Comparison of ENCODE assay signal across 1 cellular context in the genomic region with DNA sequence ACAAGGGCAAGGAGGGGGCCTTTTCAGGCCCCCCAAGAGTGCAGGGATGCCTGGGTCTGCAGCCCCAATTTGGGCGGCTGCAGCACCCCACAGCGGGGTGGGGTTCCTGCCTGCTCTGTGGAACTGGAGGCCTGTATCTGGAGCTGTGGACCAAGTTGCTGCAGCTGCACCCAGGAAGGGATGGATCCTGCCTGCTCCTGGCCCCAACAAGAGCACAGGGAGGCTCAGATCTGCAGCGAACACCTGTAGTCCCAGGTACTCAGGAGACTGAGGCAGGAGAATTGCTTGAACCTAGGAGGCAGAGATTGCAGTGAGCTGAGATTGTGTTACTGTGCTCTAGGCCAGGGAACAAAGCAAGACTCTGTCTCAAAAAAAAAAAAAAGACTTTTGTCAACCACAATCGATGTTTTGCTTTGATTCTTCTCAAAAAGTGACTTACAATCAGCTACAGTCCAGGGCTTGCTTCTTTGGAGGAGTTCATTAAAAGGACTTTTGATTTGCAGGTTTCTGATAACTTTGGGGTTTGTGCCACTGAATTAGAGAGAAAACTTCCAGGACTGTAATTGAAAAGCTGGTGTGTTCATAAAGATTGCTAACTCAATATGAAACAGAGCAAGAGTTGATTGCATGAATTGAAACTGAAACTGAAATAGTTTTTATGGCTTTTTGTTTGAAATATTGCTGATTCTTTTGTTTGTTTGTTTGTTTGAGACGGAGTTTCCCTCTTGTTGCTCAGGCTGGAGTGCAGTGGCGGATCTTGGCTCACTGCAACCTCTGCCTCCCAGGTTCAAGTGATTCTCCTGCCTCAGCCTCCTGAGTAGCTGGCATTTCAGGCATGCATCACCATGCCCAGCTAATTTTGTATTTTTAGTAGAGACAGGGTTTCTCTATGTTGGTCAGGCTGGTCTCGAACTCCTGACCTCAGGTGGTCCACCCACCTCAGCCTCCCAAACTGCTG.
A peak's percentile ranks its signal among the peaks of the same experiment; 100 is the strongest.
TF ChIP-seq lines count a peak whose summit lies in the region.

No MANE protein-coding gene starts in this region.

TF ChIP-seq in GM12878, 131 proteins besides CTCF, POLR2A, EP300 and RAD21:
- TF ChIP-seq ZNF217 (IDR thresholded peaks at IDR 0.05) (0 out of 2 replicates have a peak, but pooled peaks have one; percentile 42), DPF2 (IDR thresholded peaks at IDR 0.05) (peak; percentile 70; the same call in 1 of the 2 replicates), IKZF1 (conservative IDR thresholded peaks at IDR 0.05) (0 out of 2 replicates have a peak, but pooled peaks have one; percentile 14), JUNB (IDR thresholded peaks at IDR 0.05) (peak; percentile 77), NFIC (IDR thresholded peaks at IDR 0.05; ENCODE audit: low read depth, low read length) (0 out of 2 replicates have a peak, but pooled peaks have one; percentile 38), HDGF (IDR thresholded peaks at IDR 0.05) (0 out of 2 replicates have a peak, but pooled peaks have one; percentile 41), NBN (IDR thresholded peaks at IDR 0.05) (peak; percentile 58; the same call in 1 of the 2 replicates), ZNF384 (IDR thresholded peaks at IDR 0.05; ENCODE audit: borderline replicate concordance, low read depth, low read length) (peak; percentile 43; the same call in 1 of the 2 replicates), MTA2 (IDR thresholded peaks at IDR 0.05; ENCODE audit: low read depth) (peak; percentile 58), CHD4 (IDR thresholded peaks at IDR 0.05) (0 out of 2 replicates have a peak, but pooled peaks have one; percentile 88), IKZF2 (IDR thresholded peaks at IDR 0.05) (peak; percentile 53 to 58; a peak in 3 of 4 replicates), ATF7 (IDR thresholded peaks at IDR 0.05; ENCODE audit: low read depth) (peak; percentile 41; the same call in 1 of the 2 replicates), BCL11A (IDR thresholded peaks at IDR 0.05; ENCODE audit: low read depth, low read length) (peak; percentile 23; the same call in 1 of the 2 replicates)
- TF ChIP-seq, protein P1, sequence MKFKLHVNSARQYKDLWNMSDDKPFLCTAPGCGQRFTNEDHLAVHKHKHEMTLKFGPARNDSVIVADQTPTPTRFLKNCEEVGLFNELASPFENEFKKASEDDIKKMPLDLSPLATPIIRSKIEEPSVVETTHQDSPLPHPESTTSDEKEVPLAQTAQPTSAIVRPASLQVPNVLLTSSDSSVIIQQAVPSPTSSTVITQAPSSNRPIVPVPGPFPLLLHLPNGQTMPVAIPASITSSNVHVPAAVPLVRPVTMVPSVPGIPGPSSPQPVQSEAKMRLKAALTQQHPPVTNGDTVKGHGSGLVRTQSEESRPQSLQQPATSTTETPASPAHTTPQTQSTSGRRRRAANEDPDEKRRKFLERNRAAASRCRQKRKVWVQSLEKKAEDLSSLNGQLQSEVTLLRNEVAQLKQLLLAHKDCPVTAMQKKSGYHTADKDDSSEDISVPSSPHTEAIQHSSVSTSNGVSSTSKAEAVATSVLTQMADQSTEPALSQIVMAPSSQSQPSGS (IDR thresholded peaks at IDR 0.05; ENCODE audit: low read length): 0 out of 2 replicates have a peak, but pooled peaks have one; percentile 24
- TF ChIP-seq, protein P2, sequence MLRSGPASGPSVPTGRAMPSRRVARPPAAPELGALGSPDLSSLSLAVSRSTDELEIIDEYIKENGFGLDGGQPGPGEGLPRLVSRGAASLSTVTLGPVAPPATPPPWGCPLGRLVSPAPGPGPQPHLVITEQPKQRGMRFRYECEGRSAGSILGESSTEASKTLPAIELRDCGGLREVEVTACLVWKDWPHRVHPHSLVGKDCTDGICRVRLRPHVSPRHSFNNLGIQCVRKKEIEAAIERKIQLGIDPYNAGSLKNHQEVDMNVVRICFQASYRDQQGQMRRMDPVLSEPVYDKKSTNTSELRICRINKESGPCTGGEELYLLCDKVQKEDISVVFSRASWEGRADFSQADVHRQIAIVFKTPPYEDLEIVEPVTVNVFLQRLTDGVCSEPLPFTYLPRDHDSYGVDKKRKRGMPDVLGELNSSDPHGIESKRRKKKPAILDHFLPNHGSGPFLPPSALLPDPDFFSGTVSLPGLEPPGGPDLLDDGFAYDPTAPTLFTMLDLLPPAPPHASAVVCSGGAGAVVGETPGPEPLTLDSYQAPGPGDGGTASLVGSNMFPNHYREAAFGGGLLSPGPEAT (IDR thresholded peaks at IDR 0.05; ENCODE audit: low read depth): peak; percentile 49; the same call in 1 of the 2 replicates
- TF ChIP-seq, protein P3, sequence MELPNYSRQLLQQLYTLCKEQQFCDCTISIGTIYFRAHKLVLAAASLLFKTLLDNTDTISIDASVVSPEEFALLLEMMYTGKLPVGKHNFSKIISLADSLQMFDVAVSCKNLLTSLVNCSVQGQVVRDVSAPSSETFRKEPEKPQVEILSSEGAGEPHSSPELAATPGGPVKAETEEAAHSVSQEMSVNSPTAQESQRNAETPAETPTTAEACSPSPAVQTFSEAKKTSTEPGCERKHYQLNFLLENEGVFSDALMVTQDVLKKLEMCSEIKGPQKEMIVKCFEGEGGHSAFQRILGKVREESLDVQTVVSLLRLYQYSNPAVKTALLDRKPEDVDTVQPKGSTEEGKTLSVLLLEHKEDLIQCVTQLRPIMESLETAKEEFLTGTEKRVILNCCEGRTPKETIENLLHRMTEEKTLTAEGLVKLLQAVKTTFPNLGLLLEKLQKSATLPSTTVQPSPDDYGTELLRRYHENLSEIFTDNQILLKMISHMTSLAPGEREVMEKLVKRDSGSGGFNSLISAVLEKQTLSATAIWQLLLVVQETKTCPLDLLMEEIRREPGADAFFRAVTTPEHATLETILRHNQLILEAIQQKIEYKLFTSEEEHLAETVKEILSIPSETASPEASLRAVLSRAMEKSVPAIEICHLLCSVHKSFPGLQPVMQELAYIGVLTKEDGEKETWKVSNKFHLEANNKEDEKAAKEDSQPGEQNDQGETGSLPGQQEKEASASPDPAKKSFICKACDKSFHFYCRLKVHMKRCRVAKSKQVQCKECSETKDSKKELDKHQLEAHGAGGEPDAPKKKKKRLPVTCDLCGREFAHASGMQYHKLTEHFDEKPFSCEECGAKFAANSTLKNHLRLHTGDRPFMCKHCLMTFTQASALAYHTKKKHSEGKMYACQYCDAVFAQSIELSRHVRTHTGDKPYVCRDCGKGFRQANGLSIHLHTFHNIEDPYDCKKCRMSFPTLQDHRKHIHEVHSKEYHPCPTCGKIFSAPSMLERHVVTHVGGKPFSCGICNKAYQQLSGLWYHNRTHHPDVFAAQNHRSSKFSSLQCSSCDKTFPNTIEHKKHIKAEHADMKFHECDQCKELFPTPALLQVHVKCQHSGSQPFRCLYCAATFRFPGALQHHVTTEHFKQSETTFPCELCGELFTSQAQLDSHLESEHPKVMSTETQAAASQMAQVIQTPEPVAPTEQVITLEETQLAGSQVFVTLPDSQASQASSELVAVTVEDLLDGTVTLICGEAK (IDR thresholded peaks at IDR 0.05; ENCODE audit: borderline replicate concordance): peak; percentile 89
